In genomic region chr4:18180892-18181291, GRCh38 we compare ENCODE assay signal across 14 cellular contexts.
A peak's percentile ranks its signal among the peaks of the same experiment; 100 is the strongest.
DNase-seq lines count a peak whose midpoint lies in the region; ATAC-seq lines count a peak whose summit lies in the region.
"Had no signal": no experiment of that assay in that cellular context is flagged by ENCODE, and none has a peak within 500 bp of the region (broad histone marks: within the 10 kb centered on the region; RNA-seq: fewer than 3 reads in every experiment).

No MANE protein-coding gene starts in this region.

- DNase-seq in COLO829 (ENCODE audit: low spot score) (no peak), OCI-M2 (lab: John Stamatoyannopoulos, UW; ENCODE audit: unreplicated experiment) (no peak)
- DNase-seq in activated naive CD4-positive, alpha-beta T cell (lab: John Stamatoyannopoulos, UW): no peak
- DNase-seq: Calu3; CD4-positive, alpha-beta memory T cell; NCI-H1092 treated with DMSO at 0.1 percent for 48 hours; NCI-H1694; NCI-H2081 treated with DMSO at 0.1 percent for 48 hours; OCI-M1; SHP77 had no signal

- ATAC-seq in GM18907 (IDR thresholded peaks at IDR 0.05; ENCODE audit: unreplicated experiment): peak; percentile 90
- ATAC-seq in HG02642 (IDR thresholded peaks at IDR 0.05; ENCODE audit: poor library complexity, unreplicated experiment): peak; percentile 55
- ATAC-seq in HG03354 (IDR thresholded peaks at IDR 0.05; ENCODE audit: poor library complexity, severe bottlenecking, unreplicated experiment): peak; percentile 70
- ATAC-seq in GM21528 (IDR thresholded peaks at IDR 0.05; ENCODE audit: low FRiP score, unreplicated experiment): no peak
